ENCODE assay signal across 18 cellular contexts in genomic region chr6:7974553-7974931, GRCh38.
A peak's percentile ranks its signal among the peaks of the same experiment; 100 is the strongest.
DNase-seq lines count a peak whose midpoint lies in the region; ATAC-seq, FAIRE-seq and TF ChIP-seq lines count a peak whose summit lies in the region.
"Had no signal": no experiment of that assay in that cellular context is flagged by ENCODE, and none has a peak within 500 bp of the region (broad histone marks: within the 10 kb centered on the region; RNA-seq: fewer than 3 reads in every experiment).

No MANE protein-coding gene starts in this region.

- H4K20me1 ChIP-seq in K562 (replicated peaks; ENCODE audit: control insufficient read depth, insufficient read depth, low read length) = peaks cover 15% of the 10 kb centered on the region; the same call in 1 of the 2 replicates

- H3K79me2 ChIP-seq in K562 (ENCODE audit: control insufficient read depth, insufficient read depth, low read length) = no peaks in the 10 kb centered on the region

- no peaks in the 10 kb centered on the region for H3K9me1 ChIP-seq in K562 (ENCODE audit: control insufficient read depth, insufficient read depth, low read length)

- H3K9me3 ChIP-seq in K562 (replicated peaks; ENCODE audit: control insufficient read depth, insufficient read depth, low read depth, low read length) = no peaks in the 10 kb centered on the region
- H3K9me3 ChIP-seq: ovary had no signal

- TF ChIP-seq RAD21 in K562 (CRISPR knock-in tag; conservative IDR thresholded peaks at IDR 0.05 in 1 of 2, IDR thresholded peaks at IDR 0.05 in 1 of 2) = no peak

- H2AFZ ChIP-seq in K562 (ENCODE audit: low read depth, low read length) = 0 out of 2 replicates have a peak overlapping the region, but pooled peaks have one; percentile 3

- no peak for TF ChIP-seq CTCF in K562 (IDR thresholded peaks at IDR 0.05 in 2 of 3, conservative IDR thresholded peaks at IDR 0.05 in 1 of 3; ENCODE audit: insufficient read depth in 2 of 3, low read depth in 1 of 3, low read length in 3 of 3)

- no peak overlapping the region for H3K4me3 ChIP-seq in K562
- H3K4me3 ChIP-seq: ovary had no signal

- CTCF ChIA-PET in K562 (lab: Yijun Ruan, JAX; ENCODE audit: low intra/inter-chr PET ratio) = interaction anchor here (1.0 kb wide), 1 partner anchor 16 kb away, joined by 4 read pairs; no protein-coding TSS in a partner anchor

- no peak for FAIRE-seq in K562 (lab: Jason Lieb, UNC)
- no peak for FAIRE-seq in GM19239 (lab: Jason Lieb, UNC)
- FAIRE-seq: endometrium, frontal cortex had no signal

- DNase-seq in DMS53 (lab: John Stamatoyannopoulos, UW) = peak; percentile 56
- DNase-seq in DMS53 treated with DMSO at 0.1 percent for 48 hours (lab: John Stamatoyannopoulos, UW; ENCODE audit: unreplicated experiment) = no peak
- DNase-seq in K562 (ENCODE audit: extremely low read depth in 1 of 4, low spot score in 3 of 4) = peak in 1 of 4 experiments; percentile 26
- peak; percentile 28 for DNase-seq in superior temporal gyrus (ENCODE audit: extremely low spot score)
- no peak for DNase-seq in GM19239 (ENCODE audit: insufficient read length, low spot score)
- no peak for DNase-seq in NCI-H146 (lab: John Stamatoyannopoulos, UW)
- DNase-seq: activated CD4-positive, alpha-beta T cell treated with anti-CD3 and anti-CD28 coated beads for 1 hour; activated naive CD4-positive, alpha-beta T cell treated with Interleukin-2 at 50 U/mL for 16 hours; CD4-positive, CD25-positive, alpha-beta regulatory T cell; immature natural killer cell; NCI-H510A treated with DMSO at 0.1 percent for 48 hours; stimulated activated naive CD8-positive, alpha-beta T cell treated with anti-CD3 and anti-CD28 coated beads, Interleukin-15, Interleukin-2, amounts not matched to agents 100 U/mL and 50 U/mL, for 24 hours; T-cell had no signal

- POLR2A ChIA-PET in K562 (lab: Yijun Ruan, JAX) = interaction anchor here (0.6 kb wide), 1 partner anchor 38 kb away, joined by 3 read pairs; no protein-coding TSS in a partner anchor

- no peaks in the 10 kb centered on the region for H3K36me3 ChIP-seq in K562 (ENCODE audit: control insufficient read depth, insufficient read depth, low read length)
- H3K36me3 ChIP-seq: ovary had no signal

- peak overlapping the region; percentile 49; the same call in 1 of the 2 replicates for H3K4me2 ChIP-seq in K562 (ENCODE audit: insufficient read depth, low read length)

- no TSS peak for BruUV-seq in K562 (replicated peaks; lab: Mats Ljungman, UMichigan)

- peaks cover 8 to 22% of the 10 kb centered on the region in 2 experiments for H3K27me3 ChIP-seq in K562 (ENCODE audit: control insufficient read depth in 2 of 2, insufficient read depth in 2 of 2, low read length in 2 of 2)
- no peaks in the 10 kb centered on the region for H3K27me3 ChIP-seq in layer of hippocampus (ENCODE audit: control insufficient read depth, insufficient read depth, low read length)
- H3K27me3 ChIP-seq: ovary had no signal

- 2% methylated on average over 3 of the region's 3 CpGs for WGBS in K562 (ENCODE audit: insufficient coverage, low coverage, missing lambda C conversion rate)

- H3K27ac ChIP-seq in K562 (ENCODE audit: extremely low read depth, low read depth, low read length) (no peak overlapping the region), layer of hippocampus (ENCODE audit: low read depth, low read length) (peak overlapping the region; percentile 55)

- no peak for TF ChIP-seq EP300 in K562 (IDR thresholded peaks at IDR 0.05; ENCODE audit: low read length)

- no peak for TF ChIP-seq POLR2A in K562 (conservative IDR thresholded peaks at IDR 0.05)

- in situ Hi-C loops in K562 (cut with MboI) = no loop called here

- no peak overlapping the region for H3K9ac ChIP-seq in K562 (ENCODE audit: insufficient read depth in 1 of 2, low read depth in 2 of 2, low read length in 2 of 2)

- ATAC-seq in K562 (peak; percentile 16; the same call in 2 of the 3 replicates), HG02763 (IDR thresholded peaks at IDR 0.05; ENCODE audit: unreplicated experiment) (no peak)
- ATAC-seq: T-cell had no signal

- peaks cover 7 to 20% of the 10 kb centered on the region in 2 experiments; a peak in 4 of 5 replicates for H3K4me1 ChIP-seq in K562 (replicated peaks in 1 of 2; ENCODE audit: control insufficient read depth in 2 of 2, insufficient read depth in 2 of 2, low read length in 2 of 2)

- intact Hi-C loops in K562 (cut with micrococcal nuclease) = no loop called here

TF ChIP-seq in K562, 482 proteins besides CTCF, POLR2A, EP300 and RAD21:
- TF ChIP-seq MBD2 (IDR thresholded peaks at IDR 0.05; ENCODE audit: borderline replicate concordance, low read depth) (no peak), ZNF77 (CRISPR knock-in tag; IDR thresholded peaks at IDR 0.05) (no peak), LCOR (CRISPR knock-in tag; IDR thresholded peaks at IDR 0.05) (no peak), PBX2 (CRISPR knock-in tag; IDR thresholded peaks at IDR 0.05; ENCODE audit: low read depth) (no peak), PBX2 (tag; conservative IDR thresholded peaks at IDR 0.05; ENCODE audit: low read depth) (0 out of 2 replicates have a peak, but pooled peaks have one; percentile 50), CBFB (CRISPR knock-in tag; IDR thresholded peaks at IDR 0.05) (no peak), MECOM (CRISPR knock-in tag; IDR thresholded peaks at IDR 0.05) (peak; percentile 40; the same call in 1 of the 2 replicates), MEIS2 (IDR thresholded peaks at IDR 0.05; ENCODE audit: partially characterized antibody) (peak; percentile 75), GABPA (tag; conservative IDR thresholded peaks at IDR 0.05; ENCODE audit: low read depth) (peak; percentile 36; the same call in 1 of the 2 replicates)

Comparison
In these comparisons a context has a peak if more than half of its experiments do, and no peak if none do; other contexts are left out.
1. DNase-seq: peak in DMS53 (single experiment) and superior temporal gyrus (single experiment); none in DMS53 treated with DMSO at 0.1 percent for 48 hours (single experiment), GM19239 (single experiment) and NCI-H146 (single experiment).